In the genomic region with DNA sequence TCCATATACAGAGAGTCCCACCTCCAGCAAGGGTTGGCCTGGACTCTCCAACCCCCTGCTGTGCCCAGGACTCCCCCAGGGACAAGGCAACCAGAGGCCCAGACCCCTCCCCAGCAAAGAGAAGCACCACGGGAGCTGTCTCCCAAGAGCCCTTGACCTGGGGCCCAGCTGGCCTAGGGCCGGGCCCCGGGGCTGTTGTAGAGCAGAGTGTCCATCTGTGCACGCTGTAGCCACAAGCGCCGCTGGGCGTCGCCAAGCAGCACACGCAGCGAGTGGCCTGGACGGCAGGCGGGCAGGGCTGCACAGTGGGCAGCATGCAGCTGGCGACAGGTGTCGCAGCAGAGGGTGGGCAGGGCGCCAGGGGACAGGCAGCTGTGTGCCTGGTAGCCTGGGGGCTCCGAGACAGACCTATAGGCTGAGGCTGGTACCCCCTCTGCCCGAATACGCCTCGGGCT, we compare ENCODE assay signal across 12 cellular contexts. TPM values are rescaled to one million over a fixed set of nuclear protein-coding genes. Genes with fewer than 3 reads are reported as not detected.
A peak's percentile ranks its signal among the peaks of the same experiment; 100 is the strongest.
DNase-seq lines count a peak whose midpoint lies in the region; ATAC-seq, FAIRE-seq and TF ChIP-seq lines count a peak whose summit lies in the region.
"Had no signal": no experiment of that assay in that cellular context is flagged by ENCODE, and none has a peak within 500 bp of the region (broad histone marks: within the 10 kb centered on the region; RNA-seq: fewer than 3 reads in every experiment).

No MANE protein-coding gene starts in this region.

- peak overlapping the region; percentile 64; the same call in 1 of the 2 replicates for H4K8ac ChIP-seq in H1 (ENCODE audit: extremely low read depth, insufficient read depth, low read length)

- H2AFZ ChIP-seq in H1 (ENCODE audit: low read length): no peak overlapping the region

- no peak overlapping the region for H3K9ac ChIP-seq in H1 (replicated peaks in 1 of 4; ENCODE audit: extremely low read depth in 1 of 4, low read depth in 3 of 4, low read length in 3 of 4)

- no peak overlapping the region for H3K56ac ChIP-seq in H1 (replicated peaks; ENCODE audit: insufficient read length, low read depth, low read length)

- no peak overlapping the region for H4K91ac ChIP-seq in H1 (replicated peaks; ENCODE audit: insufficient read length, low read length)

- H3K23ac ChIP-seq in H1 (ENCODE audit: insufficient read length): no peak overlapping the region

- no peak overlapping the region for H2BK12ac ChIP-seq in H1 (ENCODE audit: low read depth, low read length)

- no peak overlapping the region for H3K4ac ChIP-seq in H1 (replicated peaks; ENCODE audit: insufficient read length, low read depth, low read length)

- no peak overlapping the region for H2AK5ac ChIP-seq in H1 (ENCODE audit: low read depth, low read length)

- no peak overlapping the region for H2BK5ac ChIP-seq in H1 (ENCODE audit: low read depth, low read length)

- no peak overlapping the region for H2BK20ac ChIP-seq in H1 (ENCODE audit: low read length)

- peaks cover 13% of the 10 kb centered on the region; the same call in 1 of the 2 replicates for H3K23me2 ChIP-seq in H1 (ENCODE audit: low read depth, low read length)

- peak; percentile 97 for DNase-seq in COR-L47 (lab: John Stamatoyannopoulos, UW)
- peak; percentile 58 for DNase-seq in NCI-H1105 treated with DMSO at 0.1 percent for 48 hours (lab: John Stamatoyannopoulos, UW)
- no peak for DNase-seq in H1 (ENCODE audit: low read depth in 1 of 2, low spot score in 2 of 2)
- no peak for DNase-seq in NCI-H187 treated with DMSO at 0.1 percent for 48 hours (lab: John Stamatoyannopoulos, UW)
- DNase-seq: cerebellar nuclear complex, erythroblast, hippocampal formation, IMR-90, mammary epithelial cell had no signal

- no peak for FAIRE-seq in H1 (lab: Jason Lieb, UNC)
- FAIRE-seq: TTC549 had no signal

- CTCF ChIA-PET in H1 (lab: Charles Lee; ENCODE audit: partially characterized antibody): interaction anchor here (0.6 to 1.6 kb wide), 6 partner anchors 9 to 225 kb away, joined by 3 to 7 read pairs (median 3); no protein-coding TSS in a partner anchor

- no peak overlapping the region for H4K5ac ChIP-seq in H1 (ENCODE audit: insufficient read length, low read depth, low read length)

- H4K20me1 ChIP-seq in H1 (replicated peaks in 1 of 2; ENCODE audit: control insufficient read depth in 1 of 2, insufficient read depth in 2 of 2, low read length in 2 of 2): peaks cover 0 to 22% of the 10 kb centered on the region in 2 experiments

- no peaks in the 10 kb centered on the region for H3K79me2 ChIP-seq in H1 (ENCODE audit: control insufficient read depth in 1 of 2, insufficient read depth in 2 of 2, low read length in 2 of 2)

- no peak overlapping the region for H3K4me2 ChIP-seq in H1 (ENCODE audit: insufficient read depth in 1 of 2, low read depth in 2 of 2, low read length in 2 of 2)

- no peaks in the 10 kb centered on the region for H3K9me3 ChIP-seq in H1 (ENCODE audit: insufficient read depth in 2 of 2, low read depth in 1 of 2, low read length in 1 of 2)
- H3K9me3 ChIP-seq: transverse colon had no signal

- H3K18ac ChIP-seq in H1 (ENCODE audit: extremely low read depth, low read length): no peak overlapping the region

- peaks cover 3 to 30% (median 10%) of the 10 kb centered on the region in 4 experiments; a peak in 7 of 8 replicates for H3K36me3 ChIP-seq in H1 (ENCODE audit: control insufficient read depth in 2 of 4, insufficient read depth in 4 of 4, low read length in 3 of 4)

- H3K4me1 ChIP-seq in H1 (replicated peaks in 1 of 4; ENCODE audit: control insufficient read depth in 3 of 4, insufficient read depth in 4 of 4, low read length in 3 of 4): peaks cover 0 to 11% (median 5%) of the 10 kb centered on the region in 4 experiments; a peak in 5 of 7 replicates

- TF ChIP-seq CTCF in H1 (IDR thresholded peaks at IDR 0.05; ENCODE audit: control extremely low read depth in 1 of 3, insufficient read depth in 1 of 3, low read depth in 1 of 3, low read length in 3 of 3): no peak

- TF ChIP-seq RAD21 in H1 (IDR thresholded peaks at IDR 0.05 in 1 of 2, conservative IDR thresholded peaks at IDR 0.05 in 1 of 2; ENCODE audit: low read depth in 2 of 2, low read length in 2 of 2): no peak

- H2BK15ac ChIP-seq in H1 (ENCODE audit: low read length): no peak overlapping the region

- no peaks in the 10 kb centered on the region for H3K27me3 ChIP-seq in H1 (replicated peaks in 1 of 4; ENCODE audit: control insufficient read depth in 3 of 4, extremely low read depth in 1 of 4, insufficient read depth in 3 of 4, low read length in 3 of 4)
- H3K27me3 ChIP-seq: transverse colon had no signal

- WGBS in H1 (ENCODE audit: extremely low coverage in 1 of 2, insufficient coverage in 1 of 2, insufficient read length in 1 of 2, insufficient replicate concordance in 2 of 2, low coverage in 1 of 2, low lambda C conversion rate in 2 of 2, missing lambda C conversion rate in 1 of 2), 2 experiments: 88% methylated on average over 16 of the region's 19 CpGs; no CpG with 5 or more reads in 1 of the 2 experiments

- POLR2A ChIA-PET in H1 (lab: Charles Lee; ENCODE audit: partially characterized antibody): interaction anchor here (1.0 to 6.6 kb wide), 12 partner anchors 9 to 221 kb away, joined by 3 to 59 read pairs (median 4); a partner anchor contains a TSS

- H3K4me3 ChIP-seq in H1 (ENCODE audit: extremely low read depth in 1 of 4, insufficient read depth in 2 of 4, low read depth in 3 of 4, low read length in 4 of 4): no peak overlapping the region
- H3K4me3 ChIP-seq: transverse colon had no signal

- H2BK120ac ChIP-seq in H1 (replicated peaks; ENCODE audit: low read depth, low read length): no peak overlapping the region

- H3K79me1 ChIP-seq in H1 (ENCODE audit: low read depth, low read length): no peaks in the 10 kb centered on the region

- no peak for TF ChIP-seq POLR2A in H1 (IDR thresholded peaks at IDR 0.05; ENCODE audit: control extremely low read depth in 1 of 2, low read depth in 2 of 2, low read length in 2 of 2)

- H3K27ac ChIP-seq in H1 (ENCODE audit: low read depth, low read length): no peak overlapping the region
- H3K27ac ChIP-seq: transverse colon had no signal

- no peak for TF ChIP-seq EP300 in H1 (IDR thresholded peaks at IDR 0.05; ENCODE audit: borderline replicate concordance in 1 of 2, low read depth in 2 of 2, low read length in 2 of 2)

- no peak for ATAC-seq in HG02588 (IDR thresholded peaks at IDR 0.05; ENCODE audit: unreplicated experiment)

- H3K14ac ChIP-seq in H1 (ENCODE audit: insufficient read length): no peak overlapping the region

TF ChIP-seq in H1, 55 proteins besides CTCF, POLR2A, EP300 and RAD21 (continues in another document):
- no peak for TF ChIP-seq MAFK (IDR thresholded peaks at IDR 0.05; ENCODE audit: low read depth, low read length)

RNA-seq across cellular contexts. Expression of a gene that starts 4.3 kb away (rescaled TPM):
- 12.5 and 12.7 TPM in 2 replicates for total RNA-seq in H1 (2021; fragmentation: NEBNext Ultra II Directional; extraction: Animal tissue kit (Norgen Biotek cat#: 25700))
- polyA plus RNA-seq in H1 (2011; rRNA removed): 9.3 and 17.7 TPM in 2 replicates
- polyA plus RNA-seq in H1 (2011; cell fraction: cytosol; rRNA removed): 13.4 TPM
- 16.3 TPM for polyA plus RNA-seq in H1 (2011; cell fraction: nucleus; rRNA removed)
- 5.2 to 10.1 TPM (median 9.8 TPM) in 4 replicates for polyA plus RNA-seq in H1 (2012, experiment 1 of 2)
- polyA plus RNA-seq in H1 (2012, experiment 2 of 2): 10.5 TPM
- 5.4 TPM for polyA plus RNA-seq in H1 (2013, experiment 1 of 2)
- 4.9 TPM for polyA plus RNA-seq in H1 (2013, experiment 2 of 2)
- 3.4 and 3.5 TPM in 2 replicates for polyA minus RNA-seq in H1 (2011; rRNA and poly(A)+ RNA removed)
- 9.9 TPM for polyA minus RNA-seq in H1 (2011; cell fraction: cytosol; rRNA and poly(A)+ RNA removed)
- polyA minus RNA-seq in H1 (2011; cell fraction: nucleus; rRNA and poly(A)+ RNA removed): 16.0 TPM

RNA-seq across cellular contexts. Expression of a gene that starts 10.7 kb away (rescaled TPM):
- total RNA-seq in H1 (2021; fragmentation: NEBNext Ultra II Directional; extraction: Animal tissue kit (Norgen Biotek cat#: 25700)): 76.8 and 83.9 TPM in 2 replicates
- 49.5 and 87.5 TPM in 2 replicates for polyA plus RNA-seq in H1 (2011; rRNA removed)
- polyA plus RNA-seq in H1 (2011; cell fraction: cytosol; rRNA removed): 91.7 TPM
- polyA plus RNA-seq in H1 (2011; cell fraction: nucleus; rRNA removed): 406 TPM
- polyA plus RNA-seq in H1 (2012, experiment 1 of 2): 82.0 to 144 TPM (median 116 TPM) in 4 replicates
- 45.2 TPM for polyA plus RNA-seq in H1 (2012, experiment 2 of 2)
- 49.2 TPM for polyA plus RNA-seq in H1 (2013, experiment 1 of 2)
- 43.1 TPM for polyA plus RNA-seq in H1 (2013, experiment 2 of 2)
- polyA minus RNA-seq in H1 (2011; rRNA and poly(A)+ RNA removed): 36.6 and 43.1 TPM in 2 replicates
- polyA minus RNA-seq in H1 (2011; cell fraction: cytosol; rRNA and poly(A)+ RNA removed): 64.7 TPM
- 58.6 TPM for polyA minus RNA-seq in H1 (2011; cell fraction: nucleus; rRNA and poly(A)+ RNA removed)

RNA-seq across cellular contexts. Expression of a gene that starts 23.5 kb away (rescaled TPM):
- 5.4 and 5.8 TPM in 2 replicates for total RNA-seq in H1 (2021; fragmentation: NEBNext Ultra II Directional; extraction: Animal tissue kit (Norgen Biotek cat#: 25700))
- polyA plus RNA-seq in H1 (2011; rRNA removed): 2.9 and 6.0 TPM in 2 replicates
- 4.7 TPM for polyA plus RNA-seq in H1 (2011; cell fraction: cytosol; rRNA removed)
- polyA plus RNA-seq in H1 (2011; cell fraction: nucleus; rRNA removed): 26.8 TPM
- polyA plus RNA-seq in H1 (2012, experiment 1 of 2): 3.1 to 5.6 TPM (median 5.0 TPM) in 4 replicates
- 3.6 TPM for polyA plus RNA-seq in H1 (2012, experiment 2 of 2)
- 2.7 TPM for polyA plus RNA-seq in H1 (2013, experiment 1 of 2)
- 2.2 TPM for polyA plus RNA-seq in H1 (2013, experiment 2 of 2)
- 1.1 and 1.4 TPM in 2 replicates for polyA minus RNA-seq in H1 (2011; rRNA and poly(A)+ RNA removed)
- 1.8 TPM for polyA minus RNA-seq in H1 (2011; cell fraction: cytosol; rRNA and poly(A)+ RNA removed)
- polyA minus RNA-seq in H1 (2011; cell fraction: nucleus; rRNA and poly(A)+ RNA removed): 4.0 TPM

RNA-seq across cellular contexts. Expression of a gene that starts 24.1 kb away (rescaled TPM):
- total RNA-seq in H1 (2021; fragmentation: NEBNext Ultra II Directional; extraction: Animal tissue kit (Norgen Biotek cat#: 25700)): 9.3 and 9.6 TPM in 2 replicates
- polyA plus RNA-seq in H1 (2011; rRNA removed): 6.4 and 10.0 TPM in 2 replicates
- polyA plus RNA-seq in H1 (2011; cell fraction: cytosol; rRNA removed): 8.0 TPM
- 32.3 TPM for polyA plus RNA-seq in H1 (2011; cell fraction: nucleus; rRNA removed)
- 7.8 to 13.8 TPM (median 13.0 TPM) in 4 replicates for polyA plus RNA-seq in H1 (2012, experiment 1 of 2)
- 3.1 TPM for polyA plus RNA-seq in H1 (2012, experiment 2 of 2)
- 3.9 TPM for polyA plus RNA-seq in H1 (2013, experiment 1 of 2)
- 3.3 TPM for polyA plus RNA-seq in H1 (2013, experiment 2 of 2)
- 4.4 and 6.2 TPM in 2 replicates for polyA minus RNA-seq in H1 (2011; rRNA and poly(A)+ RNA removed)
- 11.2 TPM for polyA minus RNA-seq in H1 (2011; cell fraction: cytosol; rRNA and poly(A)+ RNA removed)
- 11.4 TPM for polyA minus RNA-seq in H1 (2011; cell fraction: nucleus; rRNA and poly(A)+ RNA removed)

RNA-seq across cellular contexts. Expression of a gene that starts 39.6 kb away (rescaled TPM):
- 13.5 and 16.9 TPM in 2 replicates for total RNA-seq in H1 (2021; fragmentation: NEBNext Ultra II Directional; extraction: Animal tissue kit (Norgen Biotek cat#: 25700))
- polyA plus RNA-seq in H1 (2011; rRNA removed): 5.4 and 8.4 TPM in 2 replicates
- 6.2 TPM for polyA plus RNA-seq in H1 (2011; cell fraction: cytosol; rRNA removed)
- polyA plus RNA-seq in H1 (2011; cell fraction: nucleus; rRNA removed): 7.4 TPM
- polyA plus RNA-seq in H1 (2012, experiment 1 of 2): 6.9 to 11.5 TPM (median 10.4 TPM) in 4 replicates
- polyA plus RNA-seq in H1 (2012, experiment 2 of 2): 7.0 TPM
- 14.6 TPM for polyA plus RNA-seq in H1 (2013, experiment 1 of 2)
- 15.6 TPM for polyA plus RNA-seq in H1 (2013, experiment 2 of 2)
- polyA minus RNA-seq in H1 (2011; rRNA and poly(A)+ RNA removed): 6.0 TPM in 2 replicates
- polyA minus RNA-seq in H1 (2011; cell fraction: cytosol; rRNA and poly(A)+ RNA removed): 11.2 TPM
- polyA minus RNA-seq in H1 (2011; cell fraction: nucleus; rRNA and poly(A)+ RNA removed): 8.0 TPM

Comparison
In these comparisons a context has a peak if more than half of its experiments do, and no peak if none do; other contexts are left out.
1. DNase-seq: peak in COR-L47 (single experiment) and NCI-H1105 treated with DMSO at 0.1 percent for 48 hours (single experiment); none in H1 (0 of 2) and NCI-H187 treated with DMSO at 0.1 percent for 48 hours (single experiment).